ENCODE assay signal across 27 cellular contexts in genomic region chr14:104700747-104701215, GRCh38. TPM values are rescaled to one million over a fixed set of nuclear protein-coding genes. Genes with fewer than 3 reads are reported as not detected.
DNase-seq lines count a peak whose midpoint lies in the region; ATAC-seq and TF ChIP-seq lines count a peak whose summit lies in the region.
"Had no signal": no experiment of that assay in that cellular context is flagged by ENCODE, and none has a peak within 500 bp of the region (broad histone marks: within the 10 kb centered on the region; RNA-seq: fewer than 3 reads in every experiment).

No MANE protein-coding gene starts in this region.

- TF ChIP-seq CTCF in CD8-positive, alpha-beta T cell (IDR thresholded peaks at IDR 0.05), result no peak

- no peaks in the 10 kb centered on the region for H3K9me3 ChIP-seq in CD8-positive, alpha-beta T cell (ENCODE audit: low read length)
- H3K9me3 ChIP-seq: Caco-2, HAP-1, mucosa of descending colon, neutrophil had no signal

- no peaks in the 10 kb centered on the region for H3K27me3 Mint-ChIP-seq in stimulated activated naive CD8-positive, alpha-beta T cell treated with anti-CD3 and anti-CD28 coated beads, Interleukin-15, Interleukin-2, amounts not matched to agents 100 ng/mL and 50 ng/mL, for 24 hours
- no peaks in the 10 kb centered on the region for H3K27me3 Mint-ChIP-seq in stimulated activated naive CD8-positive, alpha-beta T cell treated with anti-CD3 and anti-CD28 coated beads, Interleukin-15, amount 100 ng/mL, for 72 hours
- no peaks in the 10 kb centered on the region for H3K27me3 Mint-ChIP-seq in activated T-helper 17 cell treated with anti-CD3 and anti-CD28 coated beads, Interleukin-2, amount 50 U/mL, for 72 hours
- H3K27me3 Mint-ChIP-seq in CD8-positive, alpha-beta T cell (ENCODE audit: low read depth), result no peaks in the 10 kb centered on the region

- H3K36me3 Mint-ChIP-seq in stimulated activated naive CD8-positive, alpha-beta T cell treated with anti-CD3 and anti-CD28 coated beads, Interleukin-15, Interleukin-2, amounts not matched to agents 100 ng/mL and 50 ng/mL, for 24 hours (ENCODE audit: low read depth), result peaks cover 8% of the 10 kb centered on the region
- H3K36me3 Mint-ChIP-seq in activated T-helper 17 cell treated with anti-CD3 and anti-CD28 coated beads, Interleukin-2, amount 50 U/mL, for 72 hours (ENCODE audit: low read depth), result peaks cover 11% of the 10 kb centered on the region
- H3K36me3 Mint-ChIP-seq in CD8-positive, alpha-beta T cell, result peaks cover 23% of the 10 kb centered on the region

- H3K9me3 Mint-ChIP-seq in stimulated activated naive CD8-positive, alpha-beta T cell treated with anti-CD3 and anti-CD28 coated beads, Interleukin-15, Interleukin-2, amounts not matched to agents 100 ng/mL and 50 ng/mL, for 24 hours, result no peaks in the 10 kb centered on the region
- H3K9me3 Mint-ChIP-seq in stimulated activated naive CD8-positive, alpha-beta T cell treated with anti-CD3 and anti-CD28 coated beads, Interleukin-15, amount 100 ng/mL, for 72 hours, result no peaks in the 10 kb centered on the region
- no peaks in the 10 kb centered on the region for H3K9me3 Mint-ChIP-seq in activated T-helper 17 cell treated with anti-CD3 and anti-CD28 coated beads, Interleukin-2, amount 50 U/mL, for 72 hours
- H3K9me3 Mint-ChIP-seq in CD8-positive, alpha-beta T cell, result no peaks in the 10 kb centered on the region

- intact Hi-C loops in CD8-positive, alpha-beta T cell (cut with DNase I, micrococcal nuclease), result no loop called here

- no peak for ATAC-seq in stimulated activated naive CD8-positive, alpha-beta T cell treated with anti-CD3 and anti-CD28 coated beads, Interleukin-15, amount 100 ng/mL, for 72 hours
- no peak for ATAC-seq in activated T-helper 17 cell treated with anti-CD3 and anti-CD28 coated beads, Interleukin-2, amount 50 U/mL, for 72 hours (replicated peaks)
- no peak for ATAC-seq in CD8-positive, alpha-beta T cell
- no peak for ATAC-seq in HG03159 (IDR thresholded peaks at IDR 0.05; ENCODE audit: unreplicated experiment)
- ATAC-seq: mucosa of descending colon had no signal

- no peak overlapping the region for H3K4me3 Mint-ChIP-seq in stimulated activated naive CD8-positive, alpha-beta T cell treated with anti-CD3 and anti-CD28 coated beads, Interleukin-15, Interleukin-2, amounts not matched to agents 100 ng/mL and 50 ng/mL, for 24 hours
- no peak overlapping the region for H3K4me3 Mint-ChIP-seq in stimulated activated naive CD8-positive, alpha-beta T cell treated with anti-CD3 and anti-CD28 coated beads, Interleukin-15, amount 100 ng/mL, for 72 hours
- H3K4me3 Mint-ChIP-seq in activated T-helper 17 cell treated with anti-CD3 and anti-CD28 coated beads, Interleukin-2, amount 50 U/mL, for 72 hours, result no peak overlapping the region
- H3K4me3 Mint-ChIP-seq in CD8-positive, alpha-beta T cell, result no peak overlapping the region

- H3K27me3 ChIP-seq in layer of hippocampus (ENCODE audit: control insufficient read depth, insufficient read depth, low read length), result no peaks in the 10 kb centered on the region
- H3K27me3 ChIP-seq in CD8-positive, alpha-beta T cell (ENCODE audit: insufficient read depth, low read length), result no peaks in the 10 kb centered on the region
- H3K27me3 ChIP-seq: neutrophil had no signal

- H3K36me3 ChIP-seq in CD8-positive, alpha-beta T cell (ENCODE audit: insufficient read depth, low read length), result no peaks in the 10 kb centered on the region
- H3K36me3 ChIP-seq: neutrophil had no signal

- peak overlapping the region; percentile 36 for H3K27ac Mint-ChIP-seq in stimulated activated naive CD8-positive, alpha-beta T cell treated with anti-CD3 and anti-CD28 coated beads, Interleukin-15, Interleukin-2, amounts not matched to agents 100 ng/mL and 50 ng/mL, for 24 hours
- no peak overlapping the region for H3K27ac Mint-ChIP-seq in stimulated activated naive CD8-positive, alpha-beta T cell treated with anti-CD3 and anti-CD28 coated beads, Interleukin-15, amount 100 ng/mL, for 72 hours
- peak overlapping the region; percentile 22 for H3K27ac Mint-ChIP-seq in activated T-helper 17 cell treated with anti-CD3 and anti-CD28 coated beads, Interleukin-2, amount 50 U/mL, for 72 hours
- no peak overlapping the region for H3K27ac Mint-ChIP-seq in CD8-positive, alpha-beta T cell

- no peak overlapping the region for H3K4me3 ChIP-seq in CD8-positive, alpha-beta T cell (ENCODE audit: low read depth, low read length)
- H3K4me3 ChIP-seq: HAP-1, mucosa of descending colon had no signal

- H3K4me1 ChIP-seq in CD8-positive, alpha-beta T cell (ENCODE audit: insufficient read depth, low read length), result peaks cover 7% of the 10 kb centered on the region
- H3K4me1 ChIP-seq: HAP-1 had no signal

- DNase-seq in stimulated activated naive CD8-positive, alpha-beta T cell treated with anti-CD3 and anti-CD28 coated beads, Interleukin-15, amount 100 ng/mL, for 72 hours, result no peak
- DNase-seq in NCI-H2029 (lab: John Stamatoyannopoulos, UW), result no peak
- no peak for DNase-seq in kidney tubule cell (ENCODE audit: low spot score)
- DNase-seq in CD8-positive, alpha-beta T cell, result no peak
- DNase-seq: activated CD4-positive, CD25-positive, alpha-beta regulatory T cell treated with anti-CD3 and anti-CD28 coated beads, Interleukin-2, amount 50 U/mL, for 72 hours; activated effector memory CD4-positive, alpha-beta T cell treated with anti-CD3 and anti-CD28 coated beads, Interleukin-2, amount 50 U/mL, for 16 hours; amygdala; Caco-2; cerebellar nuclear complex; EL; hypothalamus; Karpas-422; kidney glomerular epithelial cell; mucosa of descending colon; NCI-H1048; NCI-H2081 treated with DMSO at 0.1 percent for 48 hours; NCI-H510A treated with DMSO at 0.1 percent for 48 hours; SIG-M5; stimulated activated CD4-positive, alpha-beta T cell treated with anti-CD3 and anti-CD28 coated beads, Interleukin-15, amount 100 ng/mL, for 24 hours; stimulated activated naive CD4-positive, alpha-beta T cell had no signal

- POLR2A ChIA-PET in CD8-positive, alpha-beta T cell (lab: Charles Lee), result no interaction called here

- CTCF ChIA-PET in CD8-positive, alpha-beta T cell (lab: Charles Lee), result no interaction called here

- H3K4me1 Mint-ChIP-seq in stimulated activated naive CD8-positive, alpha-beta T cell treated with anti-CD3 and anti-CD28 coated beads, Interleukin-15, Interleukin-2, amounts not matched to agents 100 ng/mL and 50 ng/mL, for 24 hours (ENCODE audit: low read depth), result peaks cover 4% of the 10 kb centered on the region
- H3K4me1 Mint-ChIP-seq in stimulated activated naive CD8-positive, alpha-beta T cell treated with anti-CD3 and anti-CD28 coated beads, Interleukin-15, amount 100 ng/mL, for 72 hours, result peaks cover 22% of the 10 kb centered on the region
- H3K4me1 Mint-ChIP-seq in activated T-helper 17 cell treated with anti-CD3 and anti-CD28 coated beads, Interleukin-2, amount 50 U/mL, for 72 hours, result peaks cover 4% of the 10 kb centered on the region
- H3K4me1 Mint-ChIP-seq in CD8-positive, alpha-beta T cell (ENCODE audit: low read depth), result peaks cover 10% of the 10 kb centered on the region

- peak overlapping the region; percentile 64 for H3K27ac ChIP-seq in layer of hippocampus (ENCODE audit: low read depth, low read length)
- H3K27ac ChIP-seq in CD8-positive, alpha-beta T cell (ENCODE audit: low read depth, low read length), result no peak overlapping the region
- H3K27ac ChIP-seq: HL-60, neutrophil had no signal

RNA-seq across cellular contexts. Expression of gene INF2, which starts 11.4 kb away (rescaled TPM):
- 10 to 100 TPM; 61.9 to 87.8 TPM for total RNA-seq in activated T-helper 17 cell treated with anti-CD3 and anti-CD28 coated beads, Interleukin-2, amount 50 U/mL, for 72 hours
- total RNA-seq in CD8-positive, alpha-beta T cell, result 10 to 100 TPM; 42.2 to 49.1 TPM

RNA-seq across cellular contexts. Expression of gene ADSS1, which starts 23.2 kb away (rescaled TPM):
- total RNA-seq in activated T-helper 17 cell treated with anti-CD3 and anti-CD28 coated beads, Interleukin-2, amount 50 U/mL, for 72 hours, result 1 to 10 TPM in 1 of 2 donors, under 1 TPM in 1; 0.91 to 2.4 TPM
- total RNA-seq in CD8-positive, alpha-beta T cell, result 1 to 10 TPM; 2.4 to 3.5 TPM

RNA-seq across cellular contexts. Expression of gene SIVA1, which starts 52.2 kb away (rescaled TPM):
- total RNA-seq in activated T-helper 17 cell treated with anti-CD3 and anti-CD28 coated beads, Interleukin-2, amount 50 U/mL, for 72 hours, result 100 to 1,000 TPM in 1 of 2 donors, 10 to 100 TPM in 1; 65.2 to 121 TPM
- 100 to 1,000 TPM; 104 to 115 TPM for total RNA-seq in CD8-positive, alpha-beta T cell

Comparison
In these comparisons a context has a peak if more than half of its experiments do, and no peak if none do; other contexts are left out.
1. H3K27ac Mint-ChIP-seq: peak in stimulated activated naive CD8-positive, alpha-beta T cell treated with anti-CD3 and anti-CD28 coated beads, Interleukin-15, Interleukin-2, amounts not matched to agents 100 ng/mL and 50 ng/mL, for 24 hours (single experiment) and activated T-helper 17 cell treated with anti-CD3 and anti-CD28 coated beads, Interleukin-2, amount 50 U/mL, for 72 hours (single experiment); none in stimulated activated naive CD8-positive, alpha-beta T cell treated with anti-CD3 and anti-CD28 coated beads, Interleukin-15, amount 100 ng/mL, for 72 hours (0 of 2) and CD8-positive, alpha-beta T cell (single experiment).